26 cellular contexts compared by ENCODE assay signal in genomic region chr12:120741476-120742206, GRCh38.
"Had no signal": no experiment of that assay in that cellular context is flagged by ENCODE, and none has a peak within 500 bp of the region (broad histone marks: within the 10 kb centered on the region; RNA-seq: fewer than 3 reads in every experiment).

No MANE protein-coding gene starts in this region.

- FAIRE-seq: colon, frontal cortex, islet of Langerhans, TTC549 had no signal

- H3K27me3 ChIP-seq: brain microvascular endothelial cell, dorsolateral prefrontal cortex, esophagus muscularis mucosa, neural progenitor cell, vagina had no signal

- H2AFZ ChIP-seq: neural progenitor cell had no signal

- H3K4me1 ChIP-seq: esophagus muscularis mucosa, neural progenitor cell, vagina had no signal

- ATAC-seq: activated naive CD4-positive, alpha-beta T cell treated with anti-CD3 and anti-CD28 coated beads, Interleukin-2, amount 50 U/mL, for 72 hours; activated T-helper 17 cell treated with anti-CD3 and anti-CD28 coated beads, Interleukin-2, amount 50 U/mL, for 72 hours; naive thymus-derived CD8-positive, alpha-beta T cell; right cardiac atrium had no signal

- DNase-seq: activated CD4-positive, alpha-beta T cell treated with anti-CD3 and anti-CD28 coated beads for 1 hour; activated CD8-positive, alpha-beta memory T cell treated with anti-CD3 and anti-CD28 coated beads for 24 hours; activated CD8-positive, alpha-beta memory T cell treated with anti-CD3 and anti-CD28 coated beads, Interleukin-2, amount 50 U/mL, for 4 hours; activated T-cell treated with anti-CD3 and anti-CD28 coated beads, Interleukin-2, amount 50 U/mL, for 24 hours; aorta; brain microvascular endothelial cell; central memory CD4-positive, alpha-beta T cell; dorsolateral prefrontal cortex; left cardiac atrium; right cardiac atrium; stimulated activated CD4-positive, alpha-beta T cell treated with anti-CD3 and anti-CD28 coated beads, Interleukin-2, amount 100 ng/mL, for 48 hours; stimulated activated naive CD4-positive, alpha-beta T cell; T-helper 1 cell; WERI-Rb-1 had no signal

- H3K9me3 ChIP-seq: esophagus muscularis mucosa, thoracic aorta, vagina had no signal

- H3K36me3 ChIP-seq: brain microvascular endothelial cell, neural progenitor cell, thoracic aorta, vagina, WERI-Rb-1 had no signal

- H3K4me2 ChIP-seq: neural progenitor cell, smooth muscle cell had no signal

- H3K9ac ChIP-seq: neural progenitor cell had no signal

- H3K4me3 ChIP-seq: dorsolateral prefrontal cortex, esophagus muscularis mucosa, neural progenitor cell, smooth muscle cell, thoracic aorta, vagina had no signal

- H3K27ac ChIP-seq: brain microvascular endothelial cell, dorsolateral prefrontal cortex, esophagus muscularis mucosa, neural progenitor cell, thoracic aorta, vagina, WERI-Rb-1 had no signal
